8 cellular contexts compared by ENCODE assay signal in genomic region chr9:74952281-74953151, GRCh38. TPM values are rescaled to one million over a fixed set of nuclear protein-coding genes. Genes with fewer than 3 reads are reported as not detected.
DNase-seq lines count a peak whose midpoint lies in the region; ATAC-seq and TF ChIP-seq lines count a peak whose summit lies in the region.

A gene with protein sequence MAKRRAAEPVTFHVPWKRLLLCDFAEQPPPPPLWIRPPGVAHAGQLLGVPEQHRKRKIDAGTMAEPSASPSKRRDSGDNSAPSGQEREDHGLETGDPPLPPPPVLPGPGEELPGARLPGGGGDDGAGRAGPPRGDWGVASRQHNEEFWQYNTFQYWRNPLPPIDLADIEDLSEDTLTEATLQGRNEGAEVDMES (minus strand): TSS chr9:74952912. CDS start chr9:74952611, 301 bp downstream.

- H3K4me1 ChIP-seq in duodenal mucosa (ENCODE audit: control insufficient read depth in 1 of 2, insufficient read depth in 2 of 2, low read length in 2 of 2) (peaks cover 8 to 12% of the 10 kb centered on the region in 2 donors), lung (ENCODE audit: control insufficient read depth in 2 of 2, insufficient read depth in 2 of 2, low read length in 2 of 2) (peaks cover 0 to 1% of the 10 kb centered on the region in 2 donors)

- POLR2A ChIA-PET in activated CD4-positive, alpha-beta memory T cell treated with anti-CD3 and anti-CD28 coated beads for 36 hours (lab: Charles Lee), result interaction anchor here (0.6 to 2.5 kb wide), 10 partner anchors 9 to 196 kb away, joined by 3 to 18 read pairs (median 4); partner anchors contain the start of genes CARNMT1, NMRK1 and OSTF1

- H3K27ac Mint-ChIP-seq in activated CD4-positive, alpha-beta memory T cell treated with anti-CD3 and anti-CD28 coated beads for 36 hours, result peak within 1 kb of the TSS; percentile 88

- DNase-seq in CMK (ENCODE audit: low read depth) (peak; percentile 46), HL-60 (ENCODE audit: low read depth in 1 of 2, low spot score in 1 of 2) (peak; percentile 82 to 92), NCI-H82 treated with DMSO at 0.1 percent for 48 hours (lab: John Stamatoyannopoulos, UW; ENCODE audit: unreplicated experiment) (peak; percentile 40), lung (ENCODE audit: low spot score) (peak; percentile 91)
- DNase-seq in activated CD4-positive, alpha-beta memory T cell treated with anti-CD3 and anti-CD28 coated beads for 36 hours, result peak; percentile 93
- DNase-seq in stimulated activated CD4-positive, alpha-beta T cell treated with anti-CD3 and anti-CD28 coated beads, TNF-alpha, amount 100 ng/mL, for 4 hours (ENCODE audit: low read depth in 3 of 3), result peak; percentile 83 to 87 (median 84)

- H3K36me3 ChIP-seq in duodenal mucosa (ENCODE audit: control insufficient read depth in 1 of 2, insufficient read depth in 2 of 2, low read length in 2 of 2) (no peaks in the 10 kb centered on the region), lung (ENCODE audit: control insufficient read depth in 2 of 2, insufficient read depth in 2 of 2, low read length in 2 of 2) (no peaks in the 10 kb centered on the region)

- no peaks in the 10 kb centered on the region for H3K9me3 Mint-ChIP-seq in activated CD4-positive, alpha-beta memory T cell treated with anti-CD3 and anti-CD28 coated beads for 36 hours

- H3K4me3 ChIP-seq in HL-60 (replicated peaks; ENCODE audit: insufficient read depth, low read length), result peak within 1 kb of the TSS; percentile 72
- peak within 1 kb of the TSS; percentile 94 to 98 for H3K4me3 ChIP-seq in duodenal mucosa (ENCODE audit: low read depth in 1 of 2, low read length in 2 of 2)
- peak within 1 kb of the TSS; percentile 99 for H3K4me3 ChIP-seq in lung

- TF ChIP-seq CTCF in HL-60 (IDR thresholded peaks at IDR 0.05; ENCODE audit: insufficient read depth, low read length) (peak; percentile 54), lung (IDR thresholded peaks at IDR 0.05; ENCODE audit: control extremely low read depth, extremely low read depth) (peak; percentile 71)

- no peaks in the 10 kb centered on the region for H3K27me3 Mint-ChIP-seq in activated CD4-positive, alpha-beta memory T cell treated with anti-CD3 and anti-CD28 coated beads for 36 hours

- no peaks in the 10 kb centered on the region for H3K9me3 ChIP-seq in duodenal mucosa (ENCODE audit: control insufficient read depth in 1 of 2, low read length in 2 of 2)
- no peaks in the 10 kb centered on the region for H3K9me3 ChIP-seq in lung (ENCODE audit: control insufficient read depth in 2 of 2, insufficient read depth in 1 of 2, low read length in 1 of 2)

- H3K27me3 ChIP-seq in HL-60 (ENCODE audit: insufficient read depth, poor library complexity, severe bottlenecking) (no peaks in the 10 kb centered on the region), duodenal mucosa (ENCODE audit: control insufficient read depth in 1 of 2, insufficient read depth in 2 of 2, low read length in 2 of 2) (no peaks in the 10 kb centered on the region), lung (ENCODE audit: control insufficient read depth, insufficient read depth) (no peaks in the 10 kb centered on the region)

- ATAC-seq in GM19463 (IDR thresholded peaks at IDR 0.05; ENCODE audit: unreplicated experiment) (peak; percentile 83), lung (ENCODE audit: insufficient read depth, low FRiP score) (peak; percentile 98)

- H3K4me3 Mint-ChIP-seq in activated CD4-positive, alpha-beta memory T cell treated with anti-CD3 and anti-CD28 coated beads for 36 hours, result peak within 1 kb of the TSS; percentile 92

- peaks cover 7% of the 10 kb centered on the region for H3K36me3 Mint-ChIP-seq in activated CD4-positive, alpha-beta memory T cell treated with anti-CD3 and anti-CD28 coated beads for 36 hours

- WGBS in lung, 2 donors, result 0 to 1% methylated on average over 74 to 112 of the region's 112 CpGs

- peak within 1 kb of the TSS; percentile 91 to 94 for H3K9ac ChIP-seq in duodenal mucosa (ENCODE audit: low read depth in 1 of 2, low read length in 2 of 2)

- intact Hi-C loops in activated CD4-positive, alpha-beta memory T cell treated with anti-CD3 and anti-CD28 coated beads for 36 hours (cut with micrococcal nuclease), result loop anchor here (1.0 to 5.0 kb wide), 5 partner anchors 50 to 195 kb away; partner anchors contain the start of genes CARNMT1, NMRK1 and OSTF1

- CTCF ChIA-PET in activated CD4-positive, alpha-beta memory T cell treated with anti-CD3 and anti-CD28 coated beads for 36 hours (lab: Charles Lee), result interaction anchor here (0.6 to 4.8 kb wide), 25 partner anchors 8 to 233 kb away, joined by 3 to 28 read pairs (median 4); partner anchors contain the start of gene CARNMT1

- peaks cover 22% of the 10 kb centered on the region for H3K4me1 Mint-ChIP-seq in activated CD4-positive, alpha-beta memory T cell treated with anti-CD3 and anti-CD28 coated beads for 36 hours (ENCODE audit: low read depth)

- H3K27ac ChIP-seq in HL-60 (replicated peaks) (peak within 1 kb of the TSS; percentile 99), duodenal mucosa (ENCODE audit: low read depth, low read length) (peak within 1 kb of the TSS; percentile 94), lung (ENCODE audit: low read depth in 1 of 2, low read length in 1 of 2) (peak within 1 kb of the TSS; percentile 94 to 99)

RNA-seq across cellular contexts. Expression of the gene that starts here (rescaled TPM):
- 10 to 100 TPM; 17.6 to 18.3 TPM for total RNA-seq in activated CD4-positive, alpha-beta memory T cell treated with anti-CD3 and anti-CD28 coated beads for 36 hours
- total RNA-seq in lung, result 1 to 10 TPM; 2.9 TPM
- 1 to 10 TPM; 1.9 to 2.5 TPM for polyA plus RNA-seq in lung

Comparison
In these comparisons a context has a peak if more than half of its experiments do, and no peak if none do; other contexts are left out.
1. Peak in every context shown above with its lines: DNase-seq, ATAC-seq, H3K4me3 ChIP-seq and H3K27ac ChIP-seq.
2. RNA of the gene that starts here (total RNA-seq): 17.6 to 18.3 TPM in activated CD4-positive, alpha-beta memory T cell treated with anti-CD3 and anti-CD28 coated beads for 36 hours; 2.9 TPM in lung; every median in the first group is over 4 times any median in the second.
3. DNase-seq: peak in every context shown above with its lines; median percentile 93 in activated CD4-positive, alpha-beta memory T cell treated with anti-CD3 and anti-CD28 coated beads for 36 hours; 91 in lung; 87 in HL-60; 84 in stimulated activated CD4-positive, alpha-beta T cell treated with anti-CD3 and anti-CD28 coated beads, TNF-alpha, amount 100 ng/mL, for 4 hours; 46 in CMK; 40 in NCI-H82 treated with DMSO at 0.1 percent for 48 hours.